8 cellular contexts compared by ENCODE assay signal in the genomic region with DNA sequence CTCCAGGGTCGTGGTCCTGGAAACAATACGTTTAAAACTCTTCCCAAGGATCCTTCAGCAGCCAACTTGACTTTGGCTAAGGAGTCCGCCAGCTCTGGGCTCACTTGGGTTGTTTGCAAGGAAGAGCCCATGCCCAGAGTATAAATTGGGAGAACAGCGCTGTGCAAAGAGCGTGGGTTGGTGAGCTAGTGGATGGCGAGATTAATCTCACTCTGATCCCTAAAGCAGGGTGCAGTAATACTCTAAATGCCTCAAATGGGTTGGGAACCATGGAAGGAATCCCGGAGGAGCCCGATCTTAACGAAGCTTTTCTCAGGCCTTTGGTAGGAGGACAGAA. TPM values are rescaled to one million over a fixed set of nuclear protein-coding genes. Genes with fewer than 3 reads are reported as not detected.
A peak's percentile ranks its signal among the peaks of the same experiment; 100 is the strongest.
DNase-seq lines count a peak whose midpoint lies in the region; ATAC-seq and TF ChIP-seq lines count a peak whose summit lies in the region.

No MANE protein-coding gene starts in this region.

- peaks cover 31% of the 10 kb centered on the region for H3K4me1 Mint-ChIP-seq in activated CD8-positive, alpha-beta T cell treated with anti-CD3 and anti-CD28 coated beads, Interleukin-2, amount 10 ng/mL, durations not matched to agents 7 days and 5 days (ENCODE audit: low read depth)

- H3K4me1 ChIP-seq in skeletal muscle tissue (ENCODE audit: control insufficient read depth in 3 of 3, insufficient read depth in 3 of 3, low read length in 3 of 3) = peaks cover 0 to 14% (median 3%) of the 10 kb centered on the region in 3 donors

- DNase-seq in activated CD8-positive, alpha-beta T cell treated with anti-CD3 and anti-CD28 coated beads, Interleukin-2, amount 10 ng/mL, durations not matched to agents 7 days and 5 days = no peak
- DNase-seq in left ventricle myocardium superior (no peak), SKM-1 treated with dmso at 0.1 percent for 144 hours (lab: John Stamatoyannopoulos, UW; ENCODE audit: unreplicated experiment) (no peak), cerebellum (ENCODE audit: low spot score) (no peak), GM13976 (ENCODE audit: low spot score) (no peak)

- peaks cover 19% of the 10 kb centered on the region for H3K36me3 Mint-ChIP-seq in activated CD8-positive, alpha-beta T cell treated with anti-CD3 and anti-CD28 coated beads, Interleukin-2, amount 10 ng/mL, durations not matched to agents 7 days and 5 days (ENCODE audit: low read depth)

- no peaks in the 10 kb centered on the region for H3K27me3 ChIP-seq in skeletal muscle tissue (ENCODE audit: control insufficient read depth in 3 of 3, insufficient read depth in 3 of 3, low read length in 3 of 3)

- peak overlapping the region; percentile 8 to 82 (median 42) for H3K9ac ChIP-seq in skeletal muscle tissue (ENCODE audit: low read depth in 1 of 3, low read length in 3 of 3)

- peak overlapping the region; percentile 91 for H3K4me3 Mint-ChIP-seq in activated CD8-positive, alpha-beta T cell treated with anti-CD3 and anti-CD28 coated beads, Interleukin-2, amount 10 ng/mL, durations not matched to agents 7 days and 5 days

- peak overlapping the region; percentile 97 for H3K27ac Mint-ChIP-seq in activated CD8-positive, alpha-beta T cell treated with anti-CD3 and anti-CD28 coated beads, Interleukin-2, amount 10 ng/mL, durations not matched to agents 7 days and 5 days

- H3K27ac ChIP-seq in skeletal muscle tissue (ENCODE audit: low read depth, low read length) = peak overlapping the region; percentile 43

- CTCF ChIA-PET in activated CD8-positive, alpha-beta T cell treated with anti-CD3 and anti-CD28 coated beads, Interleukin-2, amount 10 ng/mL, durations not matched to agents 7 days and 5 days (lab: Charles Lee) = interaction anchor here (1.1 to 2.4 kb wide), 6 partner anchors 9 to 740 kb away, joined by 3 to 13 read pairs (median 6); no protein-coding TSS in a partner anchor

- H3K4me3 ChIP-seq in skeletal muscle tissue (ENCODE audit: low read length in 3 of 3) = peak overlapping the region; percentile 94 to 99 (median 95)

- intact Hi-C loops in left ventricle myocardium superior (cut with micrococcal nuclease) = no loop called here

- TF ChIP-seq CTCF in GM13976 (IDR thresholded peaks at IDR 0.05; ENCODE audit: borderline replicate concordance, control extremely low read depth, extremely low read depth, insufficient read depth, missing control alignments) = no peak

- H3K9me3 ChIP-seq in skeletal muscle tissue (ENCODE audit: control insufficient read depth in 3 of 3, low read length in 3 of 3) = no peaks in the 10 kb centered on the region

- H3K27me3 Mint-ChIP-seq in activated CD8-positive, alpha-beta T cell treated with anti-CD3 and anti-CD28 coated beads, Interleukin-2, amount 10 ng/mL, durations not matched to agents 7 days and 5 days (ENCODE audit: low read depth) = no peaks in the 10 kb centered on the region

- in situ Hi-C loops in GM13976 (cut with MboI; ENCODE audit: low sequenced_read_pairs, unreplicated experiment) = no loop called here

- no peaks in the 10 kb centered on the region for H3K36me3 ChIP-seq in skeletal muscle tissue (ENCODE audit: control insufficient read depth in 3 of 3, insufficient read depth in 3 of 3, low read length in 3 of 3)

- H3K9me3 Mint-ChIP-seq in activated CD8-positive, alpha-beta T cell treated with anti-CD3 and anti-CD28 coated beads, Interleukin-2, amount 10 ng/mL, durations not matched to agents 7 days and 5 days (ENCODE audit: insufficient read depth) = peaks cover 10% of the 10 kb centered on the region

- POLR2A ChIA-PET in activated CD8-positive, alpha-beta T cell treated with anti-CD3 and anti-CD28 coated beads, Interleukin-2, amount 10 ng/mL, durations not matched to agents 7 days and 5 days (lab: Charles Lee) = interaction anchor here (0.5 to 1.3 kb wide), 5 partner anchors 17 to 112 kb away, joined by 3 to 4 read pairs (median 3); a partner anchor contains a TSS

- ATAC-seq in GM21528 (IDR thresholded peaks at IDR 0.05; ENCODE audit: low FRiP score, unreplicated experiment) (peak; percentile 0), left ventricle myocardium superior (peak; percentile 21), GM18502 (IDR thresholded peaks at IDR 0.05; ENCODE audit: poor library complexity, unreplicated experiment) (no peak)
- ATAC-seq in activated CD8-positive, alpha-beta T cell treated with anti-CD3 and anti-CD28 coated beads, Interleukin-2, amount 10 ng/mL, durations not matched to agents 7 days and 5 days = no peak

RNA-seq across cellular contexts. Expression of a gene that starts 0.5 kb away (rescaled TPM):
- 10 to 100 TPM; 21.0 to 24.2 TPM for total RNA-seq in activated CD8-positive, alpha-beta T cell treated with anti-CD3 and anti-CD28 coated beads, Interleukin-2, amount 10 ng/mL, durations not matched to agents 7 days and 5 days
- total RNA-seq in left ventricle myocardium superior (20.3 TPM), skeletal muscle tissue (24.5 TPM), cerebellum (13.0 TPM)

Comparison
In these comparisons a context has a peak if more than half of its experiments do, and no peak if none do; other contexts are left out.
1. ATAC-seq: peak in GM21528 (single experiment) and left ventricle myocardium superior (single experiment); none in activated CD8-positive, alpha-beta T cell treated with anti-CD3 and anti-CD28 coated beads, Interleukin-2, amount 10 ng/mL, durations not matched to agents 7 days and 5 days (single experiment) and GM18502 (single experiment).